In genomic region chr11:93842034-93842433, GRCh38 we compare ENCODE assay signal across 19 cellular contexts. TPM values are rescaled to one million over a fixed set of nuclear protein-coding genes. Genes with fewer than 3 reads are reported as not detected.
DNase-seq lines count a peak whose midpoint lies in the region; ATAC-seq, FAIRE-seq and TF ChIP-seq lines count a peak whose summit lies in the region.
"Had no signal": no experiment of that assay in that cellular context is flagged by ENCODE, and none has a peak within 500 bp of the region (broad histone marks: within the 10 kb centered on the region; RNA-seq: fewer than 3 reads in every experiment).

No MANE protein-coding gene starts in this region.

- WGBS in SK-N-SH (ENCODE audit: low lambda C conversion rate), result 93% methylated on average over 4 of the region's 4 CpGs
- WGBS in K562 (ENCODE audit: insufficient coverage, low coverage, missing lambda C conversion rate), result 1% methylated on average over 4 of the region's 4 CpGs

- no peak for ATAC-seq in SK-N-SH treated with all-trans-retinoic acid at 6 μM for 48 hours
- no peak for ATAC-seq in K562
- ATAC-seq in HG03025 (IDR thresholded peaks at IDR 0.05; ENCODE audit: low FRiP score, unreplicated experiment), result no peak
- ATAC-seq in GM18867 (IDR thresholded peaks at IDR 0.05; ENCODE audit: unreplicated experiment), result no peak
- ATAC-seq: GM12878, GM23338, HepG2 had no signal

- intact Hi-C loops in K562 (cut with micrococcal nuclease), result no loop called here

- H2AFZ ChIP-seq in SK-N-SH (ENCODE audit: low read depth) (no peak overlapping the region), K562 (ENCODE audit: low read depth, low read length) (no peak overlapping the region)
- H2AFZ ChIP-seq: GM23338 had no signal

- H3K27ac ChIP-seq in SK-N-SH (ENCODE audit: low read depth in 2 of 2, low read length in 1 of 2) (no peak overlapping the region), K562 (ENCODE audit: extremely low read depth, low read depth, low read length) (no peak overlapping the region), mucosa of rectum (ENCODE audit: low read depth in 2 of 2, low read length in 2 of 2) (peak overlapping the region; percentile 33 to 48)
- H3K27ac ChIP-seq: 22Rv1 had no signal

- BruUV-seq in K562 (replicated peaks; lab: Mats Ljungman, UMichigan), result no TSS peak

- no peaks in the 10 kb centered on the region for H3K27me3 ChIP-seq in SK-N-SH (ENCODE audit: insufficient read depth)
- peaks cover 23 to 44% of the 10 kb centered on the region in 2 experiments; a peak in 4 of 5 replicates for H3K27me3 ChIP-seq in K562 (ENCODE audit: control insufficient read depth in 2 of 2, insufficient read depth in 2 of 2, low read length in 2 of 2)
- no peaks in the 10 kb centered on the region for H3K27me3 ChIP-seq in mucosa of rectum (ENCODE audit: control insufficient read depth in 2 of 2, insufficient read depth in 2 of 2, low read length in 2 of 2)

- peaks cover 3% of the 10 kb centered on the region for H3F3A ChIP-seq in SK-N-SH (replicated peaks; ENCODE audit: insufficient read depth)

- TF ChIP-seq RAD21 in SK-N-SH (IDR thresholded peaks at IDR 0.05; ENCODE audit: low read length) (no peak), K562 (CRISPR knock-in tag; conservative IDR thresholded peaks at IDR 0.05 in 1 of 2, IDR thresholded peaks at IDR 0.05 in 1 of 2) (no peak)

- no peaks in the 10 kb centered on the region for H4K20me1 ChIP-seq in SK-N-SH (ENCODE audit: insufficient read depth)
- peaks cover 2% of the 10 kb centered on the region; the same call in 1 of the 2 replicates for H4K20me1 ChIP-seq in K562 (replicated peaks; ENCODE audit: control insufficient read depth, insufficient read depth, low read length)

- no peaks in the 10 kb centered on the region for H3K9me3 ChIP-seq in SK-N-SH
- H3K9me3 ChIP-seq in K562 (replicated peaks; ENCODE audit: control insufficient read depth, insufficient read depth, low read depth, low read length), result no peaks in the 10 kb centered on the region
- H3K9me3 ChIP-seq in mucosa of rectum (ENCODE audit: control insufficient read depth in 2 of 2, low read length in 2 of 2), result no peaks in the 10 kb centered on the region

- H3K79me2 ChIP-seq in SK-N-SH (ENCODE audit: insufficient read depth) (no peaks in the 10 kb centered on the region), K562 (ENCODE audit: control insufficient read depth, insufficient read depth, low read length) (no peaks in the 10 kb centered on the region)

- CTCF ChIA-PET in SK-N-SH (lab: Yijun Ruan, JAX), result interaction anchor here (0.7 to 1.3 kb wide), 2 partner anchors 8 to 858 kb away, joined by 3 read pairs; partner anchors contain the start of gene VSTM5
- CTCF ChIA-PET in K562 (lab: Yijun Ruan, JAX; ENCODE audit: low intra/inter-chr PET ratio), result no interaction called here

- no peak for TF ChIP-seq CTCF in SK-N-SH (IDR thresholded peaks at IDR 0.05)
- no peak for TF ChIP-seq CTCF in K562 (IDR thresholded peaks at IDR 0.05 in 2 of 3, conservative IDR thresholded peaks at IDR 0.05 in 1 of 3; ENCODE audit: insufficient read depth in 2 of 3, low read depth in 1 of 3, low read length in 3 of 3)

- in situ Hi-C loops in K562 (cut with MboI), result no loop called here

- TF ChIP-seq EP300 in SK-N-SH (IDR thresholded peaks at IDR 0.05; ENCODE audit: borderline replicate concordance in 1 of 2, low read depth in 1 of 2, low read length in 1 of 2) (no peak), K562 (IDR thresholded peaks at IDR 0.05; ENCODE audit: low read length) (no peak)

- FAIRE-seq in K562 (lab: Jason Lieb, UNC), result no peak
- FAIRE-seq: GM12878, GM18507, HepG2, HTR-8/SVneo had no signal

- H3K9me1 ChIP-seq in K562 (ENCODE audit: control insufficient read depth, insufficient read depth, low read length), result no peaks in the 10 kb centered on the region

- H3K4me3 ChIP-seq in SK-N-SH (ENCODE audit: low read depth in 2 of 2, low read length in 1 of 2) (no peak overlapping the region), K562 (no peak overlapping the region), mucosa of rectum (ENCODE audit: low read length in 2 of 2) (no peak overlapping the region)
- H3K4me3 ChIP-seq: GM12878, GM23338 had no signal

- POLR2A ChIA-PET in SK-N-SH (lab: Yijun Ruan, JAX), result no interaction called here
- POLR2A ChIA-PET in K562 (lab: Yijun Ruan, JAX), result no interaction called here

- H3K9me2 ChIP-seq in SK-N-SH, result no peaks in the 10 kb centered on the region

- DNase-seq in SK-N-SH (no peak), K562 (ENCODE audit: extremely low read depth in 1 of 4, low spot score in 3 of 4) (no peak), glomerular visceral epithelial cell (ENCODE audit: extremely low spot score) (no peak)
- no peak for DNase-seq in stimulated activated CD4-positive, alpha-beta T cell treated with anti-CD3 and anti-CD28 coated beads, Interleukin-4, amount 100 ng/mL, for 4 hours
- DNase-seq: CD8-positive, alpha-beta memory T cell; DMS79 had no signal

- H3K36me3 ChIP-seq in SK-N-SH (replicated peaks in 1 of 2; ENCODE audit: control insufficient read depth in 1 of 2, insufficient read depth in 2 of 2, low read length in 1 of 2) (no peaks in the 10 kb centered on the region), K562 (ENCODE audit: control insufficient read depth, insufficient read depth, low read length) (no peaks in the 10 kb centered on the region), mucosa of rectum (ENCODE audit: control insufficient read depth in 2 of 2, insufficient read depth in 2 of 2, low read length in 2 of 2) (no peaks in the 10 kb centered on the region)

- H3K4me2 ChIP-seq in SK-N-SH (0 out of 2 replicates have a peak overlapping the region, but pooled peaks have one; percentile 4), K562 (ENCODE audit: insufficient read depth, low read length) (no peak overlapping the region)
- H3K4me2 ChIP-seq: GM23338 had no signal

- H3K4me1 ChIP-seq in SK-N-SH (ENCODE audit: control insufficient read depth in 1 of 2, insufficient read depth in 2 of 2, low read depth in 1 of 2, low read length in 1 of 2) (peaks cover 4 to 9% of the 10 kb centered on the region in 2 experiments; a peak in 2 of 4 replicates), K562 (replicated peaks in 1 of 2; ENCODE audit: control insufficient read depth in 2 of 2, insufficient read depth in 2 of 2, low read length in 2 of 2) (peaks cover 3 to 5% of the 10 kb centered on the region in 2 experiments; a peak in 3 of 5 replicates), mucosa of rectum (ENCODE audit: control insufficient read depth in 2 of 2, insufficient read depth in 2 of 2, low read length in 2 of 2) (peaks cover 0 to 8% of the 10 kb centered on the region in 2 donors)

- H3K9ac ChIP-seq in SK-N-SH (no peak overlapping the region), K562 (ENCODE audit: insufficient read depth in 1 of 2, low read depth in 2 of 2, low read length in 2 of 2) (peak overlapping the region in 1 of 2 experiments; percentile 66; a peak in 1 of 4 replicates), mucosa of rectum (ENCODE audit: low read depth in 1 of 2, low read length in 2 of 2) (peak overlapping the region in 1 of 2 donors; percentile 21)

- TF ChIP-seq POLR2A in K562 (conservative IDR thresholded peaks at IDR 0.05), result no peak

TF ChIP-seq in SK-N-SH treated with all-trans-retinoic acid at 6 μM for 48 hours, 23 proteins besides CTCF, POLR2A, EP300 and RAD21 (continues in another document):
- TF ChIP-seq OSR1 (CRISPR knock-in tag; IDR thresholded peaks at IDR 0.05), result no peak

TF ChIP-seq in K562, 482 proteins besides CTCF, POLR2A, EP300 and RAD21 (continues in another document):
- TF ChIP-seq PTBP1 (IDR thresholded peaks at IDR 0.05; ENCODE audit: low read depth, low read length), result no peak

RNA-seq across cellular contexts. Expression of gene VSTM5, which starts 8.4 kb away (rescaled TPM):
- 0.12 and 0.19 TPM in 2 replicates for polyA plus RNA-seq in SK-N-SH (2012; rRNA removed)
- polyA plus RNA-seq in SK-N-SH (2012; cell fraction: cytosol; rRNA removed), result 0.13 TPM in 2 replicates
- polyA plus RNA-seq in SK-N-SH (2012; cell fraction: nucleus; rRNA removed), result 0.52 and 0.53 TPM in 2 replicates
- total RNA-seq in K562 (2011; cell fraction: chromatin; rRNA removed; ENCODE audit: low replicate concordance), result not detected in 2 replicates
- not detected in 2 replicates for total RNA-seq in K562 (2011; cell fraction: nucleolus; rRNA removed)
- not detected in 2 replicates for total RNA-seq in K562 (2011; cell fraction: nucleoplasm; rRNA removed)
- not detected in 2 replicates for total RNA-seq in K562 (2014; rRNA removed)
- not detected in 2 replicates for total RNA-seq in K562 (2014; rRNA removed; fragmentation: Illumina TruSeq; extraction: Trizol)
- not detected in 2 replicates for total RNA-seq in K562 (2015; rRNA removed; fragmentation: Illumina TruSeq; extraction: Trizol)
- total RNA-seq in K562 (2021), result not detected in 2 replicates
- not detected in 2 replicates for polyA plus RNA-seq in K562 (2011; rRNA removed)
- polyA plus RNA-seq in K562 (2011; cell fraction: cytosol; rRNA removed), result not detected in 2 replicates
- polyA plus RNA-seq in K562 (2011; cell fraction: nucleus; rRNA removed), result not detected in 2 replicates
- polyA plus RNA-seq in K562 (2012), result 0.03 TPM in 1 of 2 replicates, not detected in the other
- not detected in 2 replicates for polyA plus RNA-seq in K562 (2014; fragmentation: Illumina TruSeq; extraction: Trizol)
- polyA plus RNA-seq in K562 (2014; fragmentation: Nextera tagmentation; extraction: Ambion mirVana), result under 1 TPM in 1 of 2 experiments, not detected in 1; 0.01 TPM
- polyA plus RNA-seq in K562 (2014; rRNA removed), result not detected in 2 replicates
- polyA minus RNA-seq in K562 (2011; rRNA and poly(A)+ RNA removed), result not detected in 2 replicates
- not detected in 2 replicates for polyA minus RNA-seq in K562 (2011; cell fraction: cytosol; rRNA and poly(A)+ RNA removed)
- polyA minus RNA-seq in K562 (2011; cell fraction: nucleus; rRNA and poly(A)+ RNA removed), result not detected in 2 replicates
- total RNA-seq: A673; CD8-positive, alpha-beta memory T cell; G401; GM12878; H9; HepG2 had no signal
- polyA plus RNA-seq: CD8-positive, alpha-beta memory T cell; GM12878; HepG2 had no signal

RNA-seq across cellular contexts. Expression of gene MED17, which starts 58.0 kb away (rescaled TPM):
- polyA plus RNA-seq in SK-N-SH (2012; rRNA removed), result 19.3 and 19.9 TPM in 2 replicates
- 22.7 TPM in 2 replicates for polyA plus RNA-seq in SK-N-SH (2012; cell fraction: cytosol; rRNA removed)
- 31.5 and 42.3 TPM in 2 replicates for polyA plus RNA-seq in SK-N-SH (2012; cell fraction: nucleus; rRNA removed)
- total RNA-seq in K562 (2011; cell fraction: chromatin; rRNA removed; ENCODE audit: low replicate concordance), result 55.0 and 121 TPM in 2 replicates
- 36.2 and 37.2 TPM in 2 replicates for total RNA-seq in K562 (2011; cell fraction: nucleolus; rRNA removed)
- total RNA-seq in K562 (2011; cell fraction: nucleoplasm; rRNA removed), result 65.5 and 106 TPM in 2 replicates
- total RNA-seq in K562 (2014; rRNA removed), result 29.8 and 30.7 TPM in 2 replicates
- 34.5 and 35.1 TPM in 2 replicates for total RNA-seq in K562 (2014; rRNA removed; fragmentation: Illumina TruSeq; extraction: Trizol)
- 31.5 and 32.4 TPM in 2 replicates for total RNA-seq in K562 (2015; rRNA removed; fragmentation: Illumina TruSeq; extraction: Trizol)
- total RNA-seq in K562 (2021), result 34.7 and 35.0 TPM in 2 replicates
- 20.3 and 22.0 TPM in 2 replicates for polyA plus RNA-seq in K562 (2011; rRNA removed)
- 7.8 and 8.2 TPM in 2 replicates for polyA plus RNA-seq in K562 (2011; cell fraction: cytosol; rRNA removed)
- 31.3 and 40.5 TPM in 2 replicates for polyA plus RNA-seq in K562 (2011; cell fraction: nucleus; rRNA removed)
- polyA plus RNA-seq in K562 (2012), result 12.7 and 15.4 TPM in 2 replicates
- polyA plus RNA-seq in K562 (2014; fragmentation: Illumina TruSeq; extraction: Trizol), result 22.1 and 26.8 TPM in 2 replicates
- polyA plus RNA-seq in K562 (2014; fragmentation: Nextera tagmentation; extraction: Ambion mirVana), result 1 to 10 TPM; 6.7 to 7.7 TPM
- polyA plus RNA-seq in K562 (2014; rRNA removed), result 21.5 and 21.7 TPM in 2 replicates
- 30.5 and 37.4 TPM in 2 replicates for polyA minus RNA-seq in K562 (2011; rRNA and poly(A)+ RNA removed)
- polyA minus RNA-seq in K562 (2011; cell fraction: cytosol; rRNA and poly(A)+ RNA removed), result 11.0 and 14.2 TPM in 2 replicates
- polyA minus RNA-seq in K562 (2011; cell fraction: nucleus; rRNA and poly(A)+ RNA removed), result 36.9 and 49.5 TPM in 2 replicates

Comparison
In these comparisons a context has a peak if more than half of its experiments do, and no peak if none do; other contexts are left out.
1. H3K27ac ChIP-seq: peak in mucosa of rectum (2 of 2); none in SK-N-SH (0 of 2) and K562 (single experiment).